In genomic region chr6:36600564-36601146, GRCh38 we compare ENCODE assay signal across 10 cellular contexts. TPM values are rescaled to one million over a fixed set of nuclear protein-coding genes. Genes with fewer than 3 reads are reported as not detected.
DNase-seq lines count a peak whose midpoint lies in the region; ATAC-seq, FAIRE-seq and TF ChIP-seq lines count a peak whose summit lies in the region.
"Had no signal": no experiment of that assay in that cellular context is flagged by ENCODE, and none has a peak within 500 bp of the region (broad histone marks: within the 10 kb centered on the region; RNA-seq: fewer than 3 reads in every experiment).

No MANE protein-coding gene starts in this region.

- H3K27me3 ChIP-seq in PC-9 (ENCODE audit: insufficient read depth, low read depth) (no peaks in the 10 kb centered on the region), H1 (replicated peaks in 1 of 4; ENCODE audit: control insufficient read depth in 3 of 4, extremely low read depth in 1 of 4, insufficient read depth in 3 of 4, low read length in 3 of 4) (no peaks in the 10 kb centered on the region), neural progenitor cell (no peaks in the 10 kb centered on the region)

- peak; percentile 64 for TF ChIP-seq POLR2A in GM12891 (IDR thresholded peaks at IDR 0.05; ENCODE audit: low read depth, low read length)
- TF ChIP-seq POLR2A in H1 (IDR thresholded peaks at IDR 0.05; ENCODE audit: control extremely low read depth in 1 of 2, low read depth in 2 of 2, low read length in 2 of 2): peak in 1 of 2 experiments; percentile 56; a peak in 1 of 3 replicates

- no peak overlapping the region for H4K91ac ChIP-seq in H1 (replicated peaks; ENCODE audit: insufficient read length, low read length)

- TF ChIP-seq RAD21 in H1 (IDR thresholded peaks at IDR 0.05 in 1 of 2, conservative IDR thresholded peaks at IDR 0.05 in 1 of 2; ENCODE audit: low read depth in 2 of 2, low read length in 2 of 2): no peak

- H3K79me1 ChIP-seq in H1 (ENCODE audit: low read depth, low read length): no peaks in the 10 kb centered on the region

- no peak for DNase-seq in GM12891 (ENCODE audit: insufficient read length, low spot score)
- peak in 1 of 2 experiments; percentile 32 for DNase-seq in PC-9
- no peak for DNase-seq in H1 (ENCODE audit: low read depth in 1 of 2, low spot score in 2 of 2)
- no peak for DNase-seq in neural progenitor cell (ENCODE audit: low spot score)
- no peak for DNase-seq in mesenteric fat pad (ENCODE audit: low spot score)
- DNase-seq in effector CD4-positive, alpha-beta T cell: no peak
- no peak for DNase-seq in activated CD4-positive, CD25-positive, alpha-beta regulatory T cell treated with anti-CD3 and anti-CD28 coated beads, Interleukin-2, amount 50 U/mL, for 72 hours
- DNase-seq: activated effector memory CD4-positive, alpha-beta T cell treated with Interleukin-2 at 50 U/mL for 16 hours; GDM1 had no signal

- H3K27ac ChIP-seq in PC-9 (peak overlapping the region; percentile 33), H1 (ENCODE audit: low read depth, low read length) (no peak overlapping the region), neural progenitor cell (no peak overlapping the region)

- intact Hi-C loops in PC-9 (cut with micrococcal nuclease; ENCODE audit: unreplicated experiment): no loop called here

- POLR2A ChIA-PET in PC-9 (lab: Charles Lee; ENCODE audit: unreplicated experiment): interaction anchor here (0.7 kb wide), 1 partner anchor 81 kb away, joined by 3 read pairs; no protein-coding TSS in a partner anchor
- POLR2A ChIA-PET in H1 (lab: Charles Lee; ENCODE audit: partially characterized antibody): interaction anchor here (0.6 to 13.4 kb wide), 18 partner anchors 8 to 1071 kb away, joined by 3 to 386 read pairs (median 4); no protein-coding TSS in a partner anchor

- no peak overlapping the region; the same call in 1 of the 2 replicates for H4K8ac ChIP-seq in H1 (ENCODE audit: extremely low read depth, insufficient read depth, low read length)

- H3K4me2 ChIP-seq in PC-9: peak overlapping the region; percentile 25; the same call in 1 of the 2 replicates
- H3K4me2 ChIP-seq in H1 (ENCODE audit: insufficient read depth in 1 of 2, low read depth in 2 of 2, low read length in 2 of 2): peak overlapping the region; percentile 41 to 79; a peak in 2 of 4 replicates
- peak overlapping the region; percentile 98 for H3K4me2 ChIP-seq in neural progenitor cell

- no peaks in the 10 kb centered on the region for H3K9me3 Mint-ChIP-seq in neural progenitor cell

- H2AFZ ChIP-seq in PC-9: no peak overlapping the region
- H2AFZ ChIP-seq in H1 (ENCODE audit: low read length): no peak overlapping the region
- H2AFZ ChIP-seq in neural progenitor cell (replicated peaks): no peak overlapping the region

- no peak overlapping the region for H3K18ac ChIP-seq in H1 (ENCODE audit: extremely low read depth, low read length)

- H3K36me3 ChIP-seq in PC-9 (ENCODE audit: low read depth): peaks cover 96% of the 10 kb centered on the region
- H3K36me3 ChIP-seq in H1 (ENCODE audit: control insufficient read depth in 2 of 4, insufficient read depth in 4 of 4, low read length in 3 of 4): peaks cover 58 to 99% (median 86%) of the 10 kb centered on the region in 4 experiments
- peaks cover 83% of the 10 kb centered on the region for H3K36me3 ChIP-seq in neural progenitor cell

- no peaks in the 10 kb centered on the region for H3K9me2 ChIP-seq in PC-9 (ENCODE audit: insufficient read depth)

- no peak overlapping the region for H2BK20ac ChIP-seq in H1 (ENCODE audit: low read length)

- no peak overlapping the region for H3K4me3 Mint-ChIP-seq in neural progenitor cell

- H3K14ac ChIP-seq in H1 (ENCODE audit: insufficient read length): no peak overlapping the region

- H3K4me1 ChIP-seq in PC-9 (replicated peaks; ENCODE audit: insufficient read depth) (peaks cover 56% of the 10 kb centered on the region), H1 (replicated peaks in 1 of 4; ENCODE audit: control insufficient read depth in 3 of 4, insufficient read depth in 4 of 4, low read length in 3 of 4) (peaks cover 0 to 3% (median 1%) of the 10 kb centered on the region in 4 experiments; a peak in 3 of 7 replicates), neural progenitor cell (peaks cover 49% of the 10 kb centered on the region)

- BruUV-seq in PC-9 (replicated peaks; lab: Mats Ljungman, UMichigan): no TSS peak

- H3K56ac ChIP-seq in H1 (replicated peaks; ENCODE audit: insufficient read length, low read depth, low read length): no peak overlapping the region

- H3K27me3 Mint-ChIP-seq in neural progenitor cell (ENCODE audit: insufficient read depth, low read depth): peaks cover 12% of the 10 kb centered on the region

- H2AK5ac ChIP-seq in H1 (ENCODE audit: low read depth, low read length): no peak overlapping the region

- FAIRE-seq in GM12891 (lab: Jason Lieb, UNC): no peak
- no peak for FAIRE-seq in H1 (lab: Jason Lieb, UNC)

- CTCF ChIA-PET in PC-9 (lab: Charles Lee) (interaction anchor here (0.6 to 0.7 kb wide), 2 partner anchors 320 to 373 kb away, joined by 5 to 10 read pairs; no protein-coding TSS in a partner anchor), H1 (lab: Charles Lee; ENCODE audit: partially characterized antibody) (interaction anchor here (0.7 kb wide), 1 partner anchor 22 kb away, joined by 3 read pairs; no protein-coding TSS in a partner anchor)

- 92% methylated on average over 4 of the region's 6 CpGs; no CpG with 5 or more reads in 1 of the 2 experiments for WGBS in H1 (ENCODE audit: extremely low coverage in 1 of 2, insufficient coverage in 1 of 2, insufficient read length in 1 of 2, insufficient replicate concordance in 2 of 2, low coverage in 1 of 2, low lambda C conversion rate in 2 of 2, missing lambda C conversion rate in 1 of 2), 2 experiments

- TF ChIP-seq CTCF in PC-9 (conservative IDR thresholded peaks at IDR 0.05) (no peak), H1 (IDR thresholded peaks at IDR 0.05; ENCODE audit: control extremely low read depth in 1 of 3, insufficient read depth in 1 of 3, low read depth in 1 of 3, low read length in 3 of 3) (no peak), neural progenitor cell (IDR thresholded peaks at IDR 0.05) (no peak)

- TF ChIP-seq EP300 in H1 (IDR thresholded peaks at IDR 0.05; ENCODE audit: borderline replicate concordance in 1 of 2, low read depth in 2 of 2, low read length in 2 of 2): no peak

- H3K36me3 Mint-ChIP-seq in neural progenitor cell: peaks cover 71% of the 10 kb centered on the region

- H3K4ac ChIP-seq in H1 (replicated peaks; ENCODE audit: insufficient read length, low read depth, low read length): no peak overlapping the region

- H2BK12ac ChIP-seq in H1 (ENCODE audit: low read depth, low read length): no peak overlapping the region

- H3K23me2 ChIP-seq in H1 (ENCODE audit: low read depth, low read length): no peaks in the 10 kb centered on the region; the same call in 1 of the 2 replicates

- H2BK5ac ChIP-seq in H1 (ENCODE audit: low read depth, low read length): no peak overlapping the region

- H3K4me3 ChIP-seq in PC-9 (no peak overlapping the region), H1 (ENCODE audit: extremely low read depth in 1 of 4, insufficient read depth in 2 of 4, low read depth in 3 of 4, low read length in 4 of 4) (peak overlapping the region in 1 of 4 experiments; percentile 98; a peak in 1 of 8 replicates), neural progenitor cell (peak overlapping the region; percentile 93)

- peaks cover 100% of the 10 kb centered on the region for H3K79me2 ChIP-seq in PC-9 (ENCODE audit: low read depth)
- H3K79me2 ChIP-seq in H1 (ENCODE audit: control insufficient read depth in 1 of 2, insufficient read depth in 2 of 2, low read length in 2 of 2): peaks cover 56 to 100% of the 10 kb centered on the region in 2 experiments
- H3K79me2 ChIP-seq in neural progenitor cell (ENCODE audit: low read depth): peaks cover 100% of the 10 kb centered on the region

- peaks cover 99% of the 10 kb centered on the region for H3F3A ChIP-seq in PC-9 (ENCODE audit: insufficient read depth, low read depth)
- H3F3A ChIP-seq in neural progenitor cell (ENCODE audit: low read depth): peaks cover 100% of the 10 kb centered on the region

- no peak overlapping the region for H3K23ac ChIP-seq in H1 (ENCODE audit: insufficient read length)

- no peak overlapping the region for H2BK15ac ChIP-seq in H1 (ENCODE audit: low read length)

- no peak overlapping the region for H4K5ac ChIP-seq in H1 (ENCODE audit: insufficient read length, low read depth, low read length)

- H3K4me1 Mint-ChIP-seq in neural progenitor cell: peaks cover 54% of the 10 kb centered on the region

- H4K20me1 ChIP-seq in PC-9 (ENCODE audit: insufficient read depth) (peaks cover 100% of the 10 kb centered on the region), H1 (replicated peaks in 1 of 2; ENCODE audit: control insufficient read depth in 1 of 2, insufficient read depth in 2 of 2, low read length in 2 of 2) (peaks cover 48 to 74% of the 10 kb centered on the region in 2 experiments), neural progenitor cell (ENCODE audit: low read depth) (peaks cover 100% of the 10 kb centered on the region)

- H3K9ac ChIP-seq in H1 (replicated peaks in 1 of 4; ENCODE audit: extremely low read depth in 1 of 4, low read depth in 3 of 4, low read length in 3 of 4) (no peak overlapping the region), neural progenitor cell (no peak overlapping the region)

- no peak overlapping the region for H2BK120ac ChIP-seq in H1 (replicated peaks; ENCODE audit: low read depth, low read length)

- no peak overlapping the region for H3K27ac Mint-ChIP-seq in neural progenitor cell

- no peak for ATAC-seq in HG03460 (IDR thresholded peaks at IDR 0.05; ENCODE audit: unreplicated experiment)

- no peaks in the 10 kb centered on the region for H3K9me3 ChIP-seq in PC-9 (ENCODE audit: insufficient read depth, low read depth)
- H3K9me3 ChIP-seq in H1 (ENCODE audit: insufficient read depth in 2 of 2, low read depth in 1 of 2, low read length in 1 of 2): no peaks in the 10 kb centered on the region
- no peaks in the 10 kb centered on the region for H3K9me3 ChIP-seq in neural progenitor cell (ENCODE audit: low read depth)

RNA-seq across cellular contexts. Expression of gene SRSF3, which starts 6.5 kb away (rescaled TPM):
- polyA plus RNA-seq in GM12891 (2012; ENCODE audit: low read depth, missing spikeins): 352 TPM
- 278 and 282 TPM in 2 replicates for total RNA-seq in PC-9 (2021)
- 689 and 705 TPM in 2 replicates for total RNA-seq in H1 (2021; fragmentation: NEBNext Ultra II Directional; extraction: Animal tissue kit (Norgen Biotek cat#: 25700))
- polyA plus RNA-seq in H1 (2011; rRNA removed): 471 and 548 TPM in 2 replicates
- 649 TPM for polyA plus RNA-seq in H1 (2011; cell fraction: cytosol; rRNA removed)
- 159 TPM for polyA plus RNA-seq in H1 (2011; cell fraction: nucleus; rRNA removed)
- polyA plus RNA-seq in H1 (2012, experiment 1 of 2): 696 to 1,158 TPM (median 791 TPM) in 4 replicates
- polyA plus RNA-seq in H1 (2012, experiment 2 of 2): 40.8 TPM
- polyA plus RNA-seq in H1 (2013, experiment 1 of 2): 293 TPM
- 286 TPM for polyA plus RNA-seq in H1 (2013, experiment 2 of 2)
- 323 and 336 TPM in 2 replicates for polyA minus RNA-seq in H1 (2011; rRNA and poly(A)+ RNA removed)
- 155 TPM for polyA minus RNA-seq in H1 (2011; cell fraction: cytosol; rRNA and poly(A)+ RNA removed)
- 183 TPM for polyA minus RNA-seq in H1 (2011; cell fraction: nucleus; rRNA and poly(A)+ RNA removed)
- 267 and 297 TPM in 2 replicates for total RNA-seq in neural progenitor cell (ENCODE audit: low replicate concordance)
- total RNA-seq in mesenteric fat pad: 214 TPM

RNA-seq across cellular contexts. Expression of gene STK38, which starts 53.4 kb away (rescaled TPM):
- 8.4 TPM for polyA plus RNA-seq in GM12891 (2012; ENCODE audit: low read depth, missing spikeins)
- total RNA-seq in PC-9 (2021) (45.7 and 53.3 TPM in 2 replicates), neural progenitor cell (ENCODE audit: low replicate concordance) (26.1 and 31.9 TPM in 2 replicates), mesenteric fat pad (31.2 TPM)
- 18.5 and 19.8 TPM in 2 replicates for total RNA-seq in H1 (2021; fragmentation: NEBNext Ultra II Directional; extraction: Animal tissue kit (Norgen Biotek cat#: 25700))
- polyA plus RNA-seq in H1 (2011; rRNA removed): 6.2 and 8.1 TPM in 2 replicates
- polyA plus RNA-seq in H1 (2011; cell fraction: cytosol; rRNA removed): 8.5 TPM
- polyA plus RNA-seq in H1 (2011; cell fraction: nucleus; rRNA removed): 10.0 TPM
- 10.7 to 18.7 TPM (median 14.8 TPM) in 4 replicates for polyA plus RNA-seq in H1 (2012, experiment 1 of 2)
- 1.9 TPM for polyA plus RNA-seq in H1 (2012, experiment 2 of 2)
- polyA plus RNA-seq in H1 (2013, experiment 1 of 2): 11.0 TPM
- 11.1 TPM for polyA plus RNA-seq in H1 (2013, experiment 2 of 2)
- polyA minus RNA-seq in H1 (2011; rRNA and poly(A)+ RNA removed): 7.2 and 8.1 TPM in 2 replicates
- polyA minus RNA-seq in H1 (2011; cell fraction: cytosol; rRNA and poly(A)+ RNA removed): 6.2 TPM
- polyA minus RNA-seq in H1 (2011; cell fraction: nucleus; rRNA and poly(A)+ RNA removed): 9.0 TPM

Comparison
In these comparisons a context has a peak if more than half of its experiments do, and no peak if none do; other contexts are left out.
1. H3K4me2 ChIP-seq: peak in every context shown above with its lines; median percentile 98 in neural progenitor cell; 60 in H1; 25 in PC-9.